Comparison of ENCODE assay signal across 9 cellular contexts in genomic region chrX:97039363-97040029, GRCh38.
DNase-seq lines count a peak whose midpoint lies in the region; ATAC-seq and TF ChIP-seq lines count a peak whose summit lies in the region.
"Had no signal": no experiment of that assay in that cellular context is flagged by ENCODE, and none has a peak within 500 bp of the region (broad histone marks: within the 10 kb centered on the region; RNA-seq: fewer than 3 reads in every experiment).

No MANE protein-coding gene starts in this region.

- H3K9me2 ChIP-seq in Karpas-422 (replicated peaks; ENCODE audit: insufficient read depth, low read length), result no peaks in the 10 kb centered on the region

- no peaks in the 10 kb centered on the region for H3K27me3 ChIP-seq in Karpas-422 (ENCODE audit: low read length)
- no peaks in the 10 kb centered on the region for H3K27me3 ChIP-seq in suprapubic skin

- no peaks in the 10 kb centered on the region for H3K4me1 ChIP-seq in Karpas-422 (ENCODE audit: low read length)
- peaks cover 2% of the 10 kb centered on the region for H3K4me1 ChIP-seq in suprapubic skin
- H3K4me1 ChIP-seq: A549 had no signal

- H3K36me3 Mint-ChIP-seq in CD14-positive monocyte, result peaks cover 0 to 4% of the 10 kb centered on the region in 2 donors

- H3K27ac ChIP-seq in Karpas-422 (ENCODE audit: low read length), result no peak overlapping the region
- no peak overlapping the region for H3K27ac ChIP-seq in suprapubic skin
- H3K27ac ChIP-seq: A549 had no signal

- H3K4me3 ChIP-seq in Karpas-422 (ENCODE audit: low read length) (no peak overlapping the region), suprapubic skin (no peak overlapping the region)
- H3K4me3 ChIP-seq: A549 had no signal

- H3K9me3 Mint-ChIP-seq in CD14-positive monocyte, result peaks cover 0 to 5% (median 0%) of the 10 kb centered on the region in 7 donors

- H4K20me1 ChIP-seq in Karpas-422 (ENCODE audit: insufficient read depth, low read depth, low read length), result no peaks in the 10 kb centered on the region

- H3K9me3 ChIP-seq in Karpas-422 (ENCODE audit: low read length), result no peaks in the 10 kb centered on the region
- no peaks in the 10 kb centered on the region for H3K9me3 ChIP-seq in suprapubic skin
- H3K9me3 ChIP-seq: A549 had no signal

- peaks cover 3% of the 10 kb centered on the region for H3K4me1 Mint-ChIP-seq in CD14-positive monocyte

- TF ChIP-seq POLR2A in suprapubic skin (IDR thresholded peaks at IDR 0.05), result no peak

- no peak overlapping the region for H2AFZ ChIP-seq in Karpas-422 (ENCODE audit: low read length)

- peak; percentile 1 for DNase-seq in NCI-H2196 treated with DMSO at 0.1 percent for 48 hours (lab: John Stamatoyannopoulos, UW; ENCODE audit: unreplicated experiment)
- DNase-seq in NCI-H2196 (lab: John Stamatoyannopoulos, UW; ENCODE audit: unreplicated experiment), result no peak
- peak; percentile 55 for DNase-seq in NCI-H226
- peak; percentile 22 for DNase-seq in left kidney (ENCODE audit: low read depth, low spot score)
- no peak for DNase-seq in Karpas-422
- no peak for DNase-seq in CD14-positive monocyte (ENCODE audit: low spot score)
- no peak for DNase-seq in suprapubic skin (ENCODE audit: low spot score in 2 of 2)

- H3K4me3 Mint-ChIP-seq in CD14-positive monocyte, result no peak overlapping the region

- no peak overlapping the region for H3K9ac ChIP-seq in Karpas-422 (ENCODE audit: low read length)

- no peaks in the 10 kb centered on the region for H3K36me3 ChIP-seq in Karpas-422 (ENCODE audit: insufficient read depth, low read length)
- no peaks in the 10 kb centered on the region for H3K36me3 ChIP-seq in suprapubic skin

- no peak for TF ChIP-seq EP300 in suprapubic skin (IDR thresholded peaks at IDR 0.05)

- H3K27ac Mint-ChIP-seq in CD14-positive monocyte, result no peak overlapping the region

- peak; percentile 94 for ATAC-seq in HG02610 (IDR thresholded peaks at IDR 0.05; ENCODE audit: unreplicated experiment)
- ATAC-seq: A549 had no signal

- 34% methylated on average over 4 of the region's 4 CpGs for WGBS in suprapubic skin

- TF ChIP-seq CTCF in CD14-positive monocyte (IDR thresholded peaks at IDR 0.05) (no peak), suprapubic skin (IDR thresholded peaks at IDR 0.05) (no peak)

- intact Hi-C loops in CD14-positive monocyte (cut with micrococcal nuclease), result no loop called here

- H3K4me2 ChIP-seq in Karpas-422 (ENCODE audit: low read depth, low read length, poor library complexity, severe bottlenecking), result no peak overlapping the region
- H3K4me2 ChIP-seq: A549 had no signal

- no peaks in the 10 kb centered on the region for H3K79me2 ChIP-seq in Karpas-422 (ENCODE audit: low read length)

- H3K27me3 Mint-ChIP-seq in CD14-positive monocyte (ENCODE audit: low read depth in 3 of 3), result no peaks in the 10 kb centered on the region

Comparison
In these comparisons a context has a peak if more than half of its experiments do, and no peak if none do; other contexts are left out.
1. DNase-seq: peak in NCI-H2196 treated with DMSO at 0.1 percent for 48 hours (single experiment), NCI-H226 (single experiment) and left kidney (single experiment); none in NCI-H2196 (single experiment), Karpas-422 (single experiment), CD14-positive monocyte (single experiment) and suprapubic skin (0 of 2).